ENCODE assay signal across 15 cellular contexts in the genomic region with DNA sequence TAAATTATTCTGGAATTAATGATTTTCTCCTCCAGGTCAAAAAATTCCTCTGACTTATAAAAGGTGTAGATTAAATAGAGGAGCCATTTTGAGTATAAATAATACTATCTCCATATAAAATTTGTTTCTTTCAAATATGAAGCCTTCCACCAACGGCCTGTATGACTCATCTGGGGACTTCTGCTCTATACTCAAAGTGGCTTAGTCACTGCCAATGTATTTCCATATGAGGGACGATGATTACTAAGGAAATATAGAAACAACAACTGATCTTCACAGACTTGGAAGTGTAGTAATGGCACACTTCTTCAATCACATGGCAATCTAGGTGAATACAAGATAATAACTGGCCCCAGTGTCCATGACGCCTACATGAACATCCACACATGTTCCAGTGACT.
DNase-seq lines count a peak whose midpoint lies in the region; ATAC-seq lines count a peak whose summit lies in the region.
"Had no signal": no experiment of that assay in that cellular context is flagged by ENCODE, and none has a peak within 500 bp of the region (broad histone marks: within the 10 kb centered on the region; RNA-seq: fewer than 3 reads in every experiment).

No MANE protein-coding gene starts in this region.

- H2AK5ac ChIP-seq in mesenchymal stem cell (ENCODE audit: low read length, severe bottlenecking), result no peak overlapping the region

- no peak overlapping the region for H3K14ac ChIP-seq in mesenchymal stem cell (ENCODE audit: low read length in 2 of 2)

- H3K79me1 ChIP-seq in mesenchymal stem cell (replicated peaks; ENCODE audit: low read length, poor library complexity, severe bottlenecking), result no peaks in the 10 kb centered on the region

- no peaks in the 10 kb centered on the region for H3K36me3 ChIP-seq in mesenchymal stem cell (ENCODE audit: control insufficient read depth in 1 of 2, insufficient read depth in 2 of 2, low read depth in 1 of 2, low read length in 2 of 2)
- H3K36me3 ChIP-seq: esophagus squamous epithelium, stomach had no signal

- no peak overlapping the region for H2AFZ ChIP-seq in mesenchymal stem cell (ENCODE audit: low read depth, low read length)

- H3K4me3 ChIP-seq in mesenchymal stem cell (ENCODE audit: insufficient read depth in 1 of 2, low read depth in 1 of 2, low read length in 2 of 2), result no peak overlapping the region
- H3K4me3 ChIP-seq: esophagus squamous epithelium, stomach had no signal

- H3K4me1 ChIP-seq in mesenchymal stem cell (ENCODE audit: control insufficient read depth, insufficient read depth, low read depth, low read length), result no peaks in the 10 kb centered on the region
- H3K4me1 ChIP-seq: esophagus squamous epithelium, stomach had no signal

- H3K36me3 Mint-ChIP-seq in activated naive CD4-positive, alpha-beta T cell treated with anti-CD3 and anti-CD28 coated beads, Interleukin-2, amount 50 U/mL, for 72 hours, result no peaks in the 10 kb centered on the region
- H3K36me3 Mint-ChIP-seq: activated naive CD8-positive, alpha-beta T cell treated with anti-CD3 and anti-CD28 coated beads for 36 hours had no signal

- no peak overlapping the region for H4K8ac ChIP-seq in mesenchymal stem cell (ENCODE audit: low read length)

- H3K9ac ChIP-seq in mesenchymal stem cell (ENCODE audit: low read length), result no peak overlapping the region

- no peak for ATAC-seq in GM21526 (IDR thresholded peaks at IDR 0.05; ENCODE audit: low FRiP score, unreplicated experiment)
- no peak for ATAC-seq in activated naive CD4-positive, alpha-beta T cell treated with anti-CD3 and anti-CD28 coated beads, Interleukin-2, amount 50 U/mL, for 72 hours
- ATAC-seq: activated CD4-positive, alpha-beta T cell treated with anti-CD3 and anti-CD28 coated beads for 36 hours had no signal

- no peak overlapping the region for H2BK12ac ChIP-seq in mesenchymal stem cell (ENCODE audit: low read length in 2 of 2)

- no peak overlapping the region for H2BK5ac ChIP-seq in mesenchymal stem cell (ENCODE audit: low read depth, low read length, poor library complexity, severe bottlenecking)

- 44% methylated on average over 1 of the region's 3 CpGs for WGBS in mesenchymal stem cell

- H4K91ac ChIP-seq in mesenchymal stem cell (ENCODE audit: low read length), result no peak overlapping the region

- H2BK120ac ChIP-seq in mesenchymal stem cell (ENCODE audit: low read depth, low read length), result no peak overlapping the region

- no peak overlapping the region for H3K4me2 ChIP-seq in mesenchymal stem cell (ENCODE audit: low read length, poor library complexity, severe bottlenecking)

- no peak overlapping the region for H2BK15ac ChIP-seq in mesenchymal stem cell (ENCODE audit: low read depth, poor library complexity, severe bottlenecking)

- H3K27me3 ChIP-seq in mesenchymal stem cell (ENCODE audit: control insufficient read depth in 1 of 2, insufficient read depth in 1 of 2, low read length in 2 of 2), result no peaks in the 10 kb centered on the region
- H3K27me3 ChIP-seq: esophagus squamous epithelium, stomach had no signal

- peaks cover 0 to 4% of the 10 kb centered on the region in 2 donors for H3K9me3 Mint-ChIP-seq in activated naive CD4-positive, alpha-beta T cell treated with anti-CD3 and anti-CD28 coated beads, Interleukin-2, amount 50 U/mL, for 72 hours

- no peaks in the 10 kb centered on the region for H3K9me3 ChIP-seq in mesenchymal stem cell (ENCODE audit: control insufficient read depth, low read length)
- H3K9me3 ChIP-seq: esophagus squamous epithelium, stomach had no signal

- H3K27ac ChIP-seq in mesenchymal stem cell (ENCODE audit: low read length, poor library complexity, severe bottlenecking), result no peak overlapping the region
- H3K27ac ChIP-seq: esophagus squamous epithelium, stomach had no signal

- no peak overlapping the region for H3K23ac ChIP-seq in mesenchymal stem cell (ENCODE audit: low read length in 2 of 2)

- H3K4ac ChIP-seq in mesenchymal stem cell (ENCODE audit: low read depth in 1 of 2, low read length in 2 of 2), result no peak overlapping the region

- DNase-seq in EL, result peak; percentile 79
- DNase-seq in Kasumi-1 (lab: John Stamatoyannopoulos, UW), result peak; percentile 18 to 29
- DNase-seq in amniotic epithelial cell (ENCODE audit: low read depth), result peak; percentile 38
- DNase-seq in mesenchymal stem cell, result peak; percentile 86
- no peak for DNase-seq in mucosa of gallbladder (ENCODE audit: low spot score)
- DNase-seq in mesenteric fat pad (ENCODE audit: low spot score), result no peak
- DNase-seq in activated naive CD4-positive, alpha-beta T cell treated with anti-CD3 and anti-CD28 coated beads, Interleukin-2, amount 50 U/mL, for 72 hours (ENCODE audit: low spot score in 2 of 2), result no peak
- DNase-seq: activated CD4-positive, alpha-beta T cell treated with anti-CD3 and anti-CD28 coated beads for 36 hours; activated naive CD8-positive, alpha-beta T cell treated with anti-CD3 and anti-CD28 coated beads for 36 hours; DND-41; esophagus squamous epithelium; KG1; stimulated activated CD4-positive, alpha-beta T cell treated with anti-CD3 and anti-CD28 coated beads, Interleukin-12 subunit alpha, Interleukin-12 subunit beta, amount 100 ng/mL, for 4 hours; stomach had no signal

- no peak overlapping the region for H3K27ac Mint-ChIP-seq in activated naive CD4-positive, alpha-beta T cell treated with anti-CD3 and anti-CD28 coated beads, Interleukin-2, amount 50 U/mL, for 72 hours
- H3K27ac Mint-ChIP-seq: activated CD4-positive, alpha-beta T cell treated with anti-CD3 and anti-CD28 coated beads for 36 hours; activated naive CD8-positive, alpha-beta T cell treated with anti-CD3 and anti-CD28 coated beads for 36 hours had no signal

- no peak overlapping the region for H3K18ac ChIP-seq in mesenchymal stem cell (ENCODE audit: low read depth in 1 of 2, low read length in 2 of 2)

Comparison
In these comparisons a context has a peak if more than half of its experiments do, and no peak if none do; other contexts are left out.
1. DNase-seq: peak in EL (single experiment), Kasumi-1 (2 of 2), amniotic epithelial cell (single experiment) and mesenchymal stem cell (single experiment); none in mucosa of gallbladder (single experiment), mesenteric fat pad (single experiment) and activated naive CD4-positive, alpha-beta T cell treated with anti-CD3 and anti-CD28 coated beads, Interleukin-2, amount 50 U/mL, for 72 hours (0 of 2).